ENCODE assay signal across 20 cellular contexts in genomic region chr16:671353-672131, GRCh38. TPM values are rescaled to one million over a fixed set of nuclear protein-coding genes. Genes with fewer than 3 reads are reported as not detected.
A peak's percentile ranks its signal among the peaks of the same experiment; 100 is the strongest.
DNase-seq lines count a peak whose midpoint lies in the region; ATAC-seq, FAIRE-seq and TF ChIP-seq lines count a peak whose summit lies in the region.
"Had no signal": no experiment of that assay in that cellular context is flagged by ENCODE, and none has a peak within 500 bp of the region (broad histone marks: within the 10 kb centered on the region; RNA-seq: fewer than 3 reads in every experiment).

No MANE protein-coding gene starts in this region.

- no peaks in the 10 kb centered on the region for H3K9me3 Mint-ChIP-seq in activated T-helper 1 cell treated with anti-CD3 and anti-CD28 coated beads, Interleukin-12 subunit alpha, Interleukin-12 subunit beta, Interleukin-2, Interleukin-4 antibody, amounts not matched to agents 30 ng/mL and 10 ng/mL and 1 ng/mL, durations not matched to agents 14 hours and 24 hours and 36 hours
- peaks cover 3% of the 10 kb centered on the region for H3K9me3 Mint-ChIP-seq in glutamatergic neuron (ENCODE audit: unreplicated experiment)
- H3K9me3 Mint-ChIP-seq: CD8-positive, alpha-beta T cell; HFFc6 had no signal

- H3K36me3 Mint-ChIP-seq in activated T-helper 1 cell treated with anti-CD3 and anti-CD28 coated beads, Interleukin-12 subunit alpha, Interleukin-12 subunit beta, Interleukin-2, Interleukin-4 antibody, amounts not matched to agents 30 ng/mL and 10 ng/mL and 1 ng/mL, durations not matched to agents 14 hours and 24 hours and 36 hours (ENCODE audit: low read depth): peaks cover 11% of the 10 kb centered on the region
- H3K36me3 Mint-ChIP-seq in glutamatergic neuron (ENCODE audit: unreplicated experiment): no peaks in the 10 kb centered on the region

- TF ChIP-seq RAD21 in HepG2 (CRISPR knock-in tag; IDR thresholded peaks at IDR 0.05) (no peak), Ishikawa (IDR thresholded peaks at IDR 0.05; ENCODE audit: low read depth) (no peak)

- H3K4me3 ChIP-seq in HepG2 (replicated peaks in 1 of 3; ENCODE audit: insufficient read depth in 1 of 3, low read depth in 2 of 3, low read length in 3 of 3) (no peak overlapping the region), right lobe of liver (no peak overlapping the region)
- H3K4me3 ChIP-seq: HAP-1 had no signal

- H2AFZ ChIP-seq in HepG2 (ENCODE audit: low read length): no peak overlapping the region

- FAIRE-seq in HepG2 (lab: Jason Lieb, UNC) (no peak), urothelium cell line (lab: Jason Lieb, UNC) (no peak)
- FAIRE-seq: A204.1, GM12891, GM19239, HTR-8/SVneo had no signal

- DNase-seq in HepG2 (ENCODE audit: low spot score) (no peak), right lobe of liver (no peak), NCI-H1105 (lab: John Stamatoyannopoulos, UW) (no peak), urothelium cell line (ENCODE audit: low spot score) (no peak), glutamatergic neuron (no peak)
- no peak for DNase-seq in activated T-helper 1 cell treated with anti-CD3 and anti-CD28 coated beads, Interleukin-12 subunit alpha, Interleukin-12 subunit beta, Interleukin-2, Interleukin-4 antibody, amounts not matched to agents 30 ng/mL and 10 ng/mL and 1 ng/mL, durations not matched to agents 14 hours and 24 hours and 36 hours (ENCODE audit: low spot score)
- DNase-seq: CD8-positive, alpha-beta T cell; COR-L47; DMS79; GOT3; HFFc6; KG1 had no signal

- 95% methylated on average over 24 of the region's 40 CpGs for WGBS in HepG2 (ENCODE audit: low lambda C conversion rate)
- WGBS in right lobe of liver (ENCODE audit: insufficient coverage, low coverage, low lambda C conversion rate, missing lambda C conversion rate): 55% methylated on average over 8 of the region's 40 CpGs

- H3K27ac Mint-ChIP-seq in activated T-helper 1 cell treated with anti-CD3 and anti-CD28 coated beads, Interleukin-12 subunit alpha, Interleukin-12 subunit beta, Interleukin-2, Interleukin-4 antibody, amounts not matched to agents 30 ng/mL and 10 ng/mL and 1 ng/mL, durations not matched to agents 14 hours and 24 hours and 36 hours: no peak overlapping the region
- no peak overlapping the region for H3K27ac Mint-ChIP-seq in glutamatergic neuron (ENCODE audit: unreplicated experiment)
- H3K27ac Mint-ChIP-seq: B cell; CD8-positive, alpha-beta T cell; HFFc6 had no signal

- H3K27me3 ChIP-seq in HepG2 (ENCODE audit: control insufficient read depth in 1 of 2, insufficient read depth in 2 of 2, low read length in 2 of 2) (no peaks in the 10 kb centered on the region), right lobe of liver (no peaks in the 10 kb centered on the region)

- TF ChIP-seq EP300 in HepG2 (IDR thresholded peaks at IDR 0.05; ENCODE audit: low read depth in 2 of 2, low read length in 2 of 2): no peak
- TF ChIP-seq EP300 in HepG2 (CRISPR knock-in tag; IDR thresholded peaks at IDR 0.05; ENCODE audit: borderline replicate concordance): no peak
- no peak for TF ChIP-seq EP300 in Ishikawa (IDR thresholded peaks at IDR 0.05; ENCODE audit: borderline replicate concordance)

- in situ Hi-C loops in HepG2 (cut with HindIII; ENCODE audit: extremely low pct_ligation_motif_present, low pct_unique_long_range_greater_than_20kb): no loop called here

- no peak overlapping the region for H3K27ac ChIP-seq in HepG2 (ENCODE audit: extremely low read length, insufficient read depth, low read length)
- H3K27ac ChIP-seq in right lobe of liver: no peak overlapping the region
- H3K27ac ChIP-seq: C4-2B had no signal

- peaks cover 17% of the 10 kb centered on the region for H3K79me2 ChIP-seq in HepG2 (ENCODE audit: insufficient read depth, low read length)

- H3K4me3 Mint-ChIP-seq in activated T-helper 1 cell treated with anti-CD3 and anti-CD28 coated beads, Interleukin-12 subunit alpha, Interleukin-12 subunit beta, Interleukin-2, Interleukin-4 antibody, amounts not matched to agents 30 ng/mL and 10 ng/mL and 1 ng/mL, durations not matched to agents 14 hours and 24 hours and 36 hours: peak overlapping the region; percentile 15
- H3K4me3 Mint-ChIP-seq in glutamatergic neuron (ENCODE audit: unreplicated experiment): no peak overlapping the region
- H3K4me3 Mint-ChIP-seq: B cell; CD8-positive, alpha-beta T cell; HFFc6 had no signal

- H3K4me1 Mint-ChIP-seq in activated T-helper 1 cell treated with anti-CD3 and anti-CD28 coated beads, Interleukin-12 subunit alpha, Interleukin-12 subunit beta, Interleukin-2, Interleukin-4 antibody, amounts not matched to agents 30 ng/mL and 10 ng/mL and 1 ng/mL, durations not matched to agents 14 hours and 24 hours and 36 hours (ENCODE audit: low read depth): peaks cover 4% of the 10 kb centered on the region
- H3K4me1 Mint-ChIP-seq in glutamatergic neuron (ENCODE audit: low read depth, unreplicated experiment): peaks cover 2% of the 10 kb centered on the region

- no peaks in the 10 kb centered on the region for H4K20me1 ChIP-seq in HepG2 (ENCODE audit: insufficient read depth, low read length)

- H3K27me3 Mint-ChIP-seq in activated T-helper 1 cell treated with anti-CD3 and anti-CD28 coated beads, Interleukin-12 subunit alpha, Interleukin-12 subunit beta, Interleukin-2, Interleukin-4 antibody, amounts not matched to agents 30 ng/mL and 10 ng/mL and 1 ng/mL, durations not matched to agents 14 hours and 24 hours and 36 hours (ENCODE audit: insufficient read depth): peaks cover 7% of the 10 kb centered on the region
- H3K27me3 Mint-ChIP-seq in glutamatergic neuron (ENCODE audit: unreplicated experiment): peaks cover 6% of the 10 kb centered on the region

- no peaks in the 10 kb centered on the region for H3K9me3 ChIP-seq in HepG2 (ENCODE audit: low read length)
- no peaks in the 10 kb centered on the region for H3K9me3 ChIP-seq in right lobe of liver
- H3K9me3 ChIP-seq: HAP-1 had no signal

- intact Hi-C loops in HepG2 (cut with micrococcal nuclease; ENCODE audit: unreplicated experiment) (no loop called here), right lobe of liver (cut with DNase I) (no loop called here)
- intact Hi-C loops in activated T-helper 1 cell treated with anti-CD3 and anti-CD28 coated beads, Interleukin-12 subunit alpha, Interleukin-12 subunit beta, Interleukin-2, Interleukin-4 antibody, amounts not matched to agents 30 ng/mL and 10 ng/mL and 1 ng/mL, durations not matched to agents 14 hours and 24 hours and 36 hours (cut with micrococcal nuclease): no loop called here

- H3K36me3 ChIP-seq in HepG2 (replicated peaks in 1 of 2; ENCODE audit: control insufficient read depth in 1 of 2, insufficient read depth in 2 of 2, low read length in 2 of 2): peaks cover 22 to 42% of the 10 kb centered on the region in 2 experiments; a peak in 4 of 5 replicates
- H3K36me3 ChIP-seq in right lobe of liver: peaks cover 0 to 43% (median 15%) of the 10 kb centered on the region in 4 donors

- no TSS peak for BruUV-seq in HepG2 (replicated peaks; lab: Mats Ljungman, UMichigan)

- CTCF ChIA-PET in HepG2 (lab: Yijun Ruan, JAX; ENCODE audit: low intra/inter-chr PET ratio, low total read pairs): no interaction called here

- POLR2A ChIA-PET in HepG2 (lab: Yijun Ruan, JAX): interaction anchor here (0.6 to 0.9 kb wide), 2 partner anchors 24 to 35 kb away, joined by 3 read pairs; partner anchors contain the start of gene METTL26

- TF ChIP-seq CTCF in HepG2 (CRISPR knock-in tag; IDR thresholded peaks at IDR 0.05) (no peak), right lobe of liver (IDR thresholded peaks at IDR 0.05) (no peak), glutamatergic neuron (IDR thresholded peaks at IDR 0.05; ENCODE audit: partially characterized antibody, unreplicated experiment) (no peak)

- H3K4me1 ChIP-seq in HepG2 (ENCODE audit: insufficient read depth, low read length) (peaks cover 36% of the 10 kb centered on the region), right lobe of liver (peaks cover 0 to 15% (median 3%) of the 10 kb centered on the region in 4 donors)

- H3K9ac ChIP-seq in HepG2 (ENCODE audit: insufficient read depth, low read depth, low read length): no peak overlapping the region

- ATAC-seq in HepG2: no peak
- no peak for ATAC-seq in right lobe of liver
- ATAC-seq: CD8-positive, alpha-beta T cell had no signal

- no peak for TF ChIP-seq POLR2A in HepG2 (IDR thresholded peaks at IDR 0.05; ENCODE audit: insufficient read depth in 1 of 2, low read depth in 2 of 2, low read length in 2 of 2)
- TF ChIP-seq POLR2A in right lobe of liver (IDR thresholded peaks at IDR 0.05): no peak

- no peak overlapping the region for H3K4me2 ChIP-seq in HepG2 (ENCODE audit: low read depth, low read length)

RNA-seq across cellular contexts. Expression of gene RHOT2, which starts 3.6 kb away (rescaled TPM):
- 34.1 and 63.6 TPM in 2 replicates for total RNA-seq in HepG2 (2016; rRNA removed; fragmentation: Illumina TruSeq; extraction: Trizol)
- total RNA-seq in HepG2 (2016; cell fraction: cytosol; rRNA removed; fragmentation: Illumina TruSeq; extraction: Trizol; ENCODE audit: low read depth): 17.1 and 18.2 TPM in 2 replicates
- 29.4 and 68.9 TPM in 2 replicates for total RNA-seq in HepG2 (2016; cell fraction: insoluble cytoplasmic fraction; rRNA removed; fragmentation: Illumina TruSeq; extraction: Trizol)
- total RNA-seq in HepG2 (2016; cell fraction: membrane; rRNA removed; fragmentation: Illumina TruSeq; extraction: Trizol): 23.2 and 28.4 TPM in 2 replicates
- 78.3 and 79.1 TPM in 2 replicates for total RNA-seq in HepG2 (2016; cell fraction: nucleus; rRNA removed; fragmentation: Illumina TruSeq; extraction: Trizol)
- polyA plus RNA-seq in HepG2 (2011; rRNA removed): 76.9 and 104 TPM in 2 replicates
- polyA plus RNA-seq in HepG2 (2011; cell fraction: cytosol; rRNA removed): 24.1 and 52.3 TPM in 2 replicates
- 959 and 1,318 TPM in 2 replicates for polyA plus RNA-seq in HepG2 (2011; cell fraction: nucleus; rRNA removed)
- polyA plus RNA-seq in HepG2 (2012): 36.6 and 59.1 TPM in 2 replicates
- polyA plus RNA-seq in HepG2 (2016; cell fraction: cytosol; fragmentation: Illumina TruSeq; extraction: Trizol; ENCODE audit: low read depth): 14.1 and 16.7 TPM in 2 replicates
- polyA plus RNA-seq in HepG2 (2016; cell fraction: insoluble cytoplasmic fraction; fragmentation: Illumina TruSeq; extraction: Trizol; ENCODE audit: low read depth): 34.3 and 41.8 TPM in 2 replicates
- 19.1 and 22.6 TPM in 2 replicates for polyA plus RNA-seq in HepG2 (2016; cell fraction: membrane; fragmentation: Illumina TruSeq; extraction: Trizol; ENCODE audit: low read depth)
- polyA plus RNA-seq in HepG2 (2016; cell fraction: nucleus; fragmentation: Illumina TruSeq; extraction: Trizol; ENCODE audit: insufficient read depth, low read depth): 215 and 253 TPM in 2 replicates
- polyA minus RNA-seq in HepG2 (2011; rRNA and poly(A)+ RNA removed; ENCODE audit: low replicate concordance): 36.6 and 76.1 TPM in 2 replicates
- polyA minus RNA-seq in HepG2 (2011; cell fraction: cytosol; rRNA and poly(A)+ RNA removed): 23.0 and 32.0 TPM in 2 replicates
- polyA minus RNA-seq in HepG2 (2011; cell fraction: nucleus; rRNA and poly(A)+ RNA removed): 71.6 and 76.3 TPM in 2 replicates
- total RNA-seq in right lobe of liver: 10 to 100 TPM; 28.5 to 44.8 (median 40.3) TPM
- total RNA-seq in activated T-helper 1 cell treated with anti-CD3 and anti-CD28 coated beads, Interleukin-12 subunit alpha, Interleukin-12 subunit beta, Interleukin-2, Interleukin-4 antibody, amounts not matched to agents 30 ng/mL and 10 ng/mL and 1 ng/mL, durations not matched to agents 14 hours and 24 hours and 36 hours: 165 and 177 TPM in 2 replicates
- 208 TPM for total RNA-seq in glutamatergic neuron (ENCODE audit: unreplicated experiment)

RNA-seq across cellular contexts. Expression of gene RHBDL1, which starts 3.9 kb away (rescaled TPM):
- 0.87 and 1.8 TPM in 2 replicates for total RNA-seq in HepG2 (2016; rRNA removed; fragmentation: Illumina TruSeq; extraction: Trizol)
- 0.79 and 0.81 TPM in 2 replicates for total RNA-seq in HepG2 (2016; cell fraction: cytosol; rRNA removed; fragmentation: Illumina TruSeq; extraction: Trizol; ENCODE audit: low read depth)
- 0.74 and 2.3 TPM in 2 replicates for total RNA-seq in HepG2 (2016; cell fraction: insoluble cytoplasmic fraction; rRNA removed; fragmentation: Illumina TruSeq; extraction: Trizol)
- 0.45 and 1.1 TPM in 2 replicates for total RNA-seq in HepG2 (2016; cell fraction: membrane; rRNA removed; fragmentation: Illumina TruSeq; extraction: Trizol)
- 2.0 and 3.2 TPM in 2 replicates for total RNA-seq in HepG2 (2016; cell fraction: nucleus; rRNA removed; fragmentation: Illumina TruSeq; extraction: Trizol)
- polyA plus RNA-seq in HepG2 (2011; rRNA removed): 3.8 and 5.3 TPM in 2 replicates
- 1.8 and 3.5 TPM in 2 replicates for polyA plus RNA-seq in HepG2 (2011; cell fraction: cytosol; rRNA removed)
- polyA plus RNA-seq in HepG2 (2011; cell fraction: nucleus; rRNA removed): 77.4 and 90.6 TPM in 2 replicates
- 1.8 and 3.6 TPM in 2 replicates for polyA plus RNA-seq in HepG2 (2012)
- 0.59 and 0.78 TPM in 2 replicates for polyA plus RNA-seq in HepG2 (2016; cell fraction: cytosol; fragmentation: Illumina TruSeq; extraction: Trizol; ENCODE audit: low read depth)
- 0.68 and 0.70 TPM in 2 replicates for polyA plus RNA-seq in HepG2 (2016; cell fraction: insoluble cytoplasmic fraction; fragmentation: Illumina TruSeq; extraction: Trizol; ENCODE audit: low read depth)
- 0.38 and 0.56 TPM in 2 replicates for polyA plus RNA-seq in HepG2 (2016; cell fraction: membrane; fragmentation: Illumina TruSeq; extraction: Trizol; ENCODE audit: low read depth)
- polyA plus RNA-seq in HepG2 (2016; cell fraction: nucleus; fragmentation: Illumina TruSeq; extraction: Trizol; ENCODE audit: insufficient read depth, low read depth): 6.7 and 9.7 TPM in 2 replicates
- 1.4 and 3.1 TPM in 2 replicates for polyA minus RNA-seq in HepG2 (2011; rRNA and poly(A)+ RNA removed; ENCODE audit: low replicate concordance)
- 0.70 and 0.99 TPM in 2 replicates for polyA minus RNA-seq in HepG2 (2011; cell fraction: cytosol; rRNA and poly(A)+ RNA removed)
- 3.9 and 4.6 TPM in 2 replicates for polyA minus RNA-seq in HepG2 (2011; cell fraction: nucleus; rRNA and poly(A)+ RNA removed)
- 1 to 10 TPM in 1 of 6 experiments, under 1 TPM in 5; 0.37 to 1.1 (median 0.60) TPM for total RNA-seq in right lobe of liver
- total RNA-seq in activated T-helper 1 cell treated with anti-CD3 and anti-CD28 coated beads, Interleukin-12 subunit alpha, Interleukin-12 subunit beta, Interleukin-2, Interleukin-4 antibody, amounts not matched to agents 30 ng/mL and 10 ng/mL and 1 ng/mL, durations not matched to agents 14 hours and 24 hours and 36 hours: 0.71 and 1.1 TPM in 2 replicates
- total RNA-seq in glutamatergic neuron (ENCODE audit: unreplicated experiment): 8.2 TPM

RNA-seq across cellular contexts. Expression of gene STUB1, which starts 8.7 kb away (rescaled TPM):
- total RNA-seq in HepG2 (2016; rRNA removed; fragmentation: Illumina TruSeq; extraction: Trizol): 78.2 and 79.9 TPM in 2 replicates
- total RNA-seq in HepG2 (2016; cell fraction: cytosol; rRNA removed; fragmentation: Illumina TruSeq; extraction: Trizol; ENCODE audit: low read depth): 125 and 168 TPM in 2 replicates
- total RNA-seq in HepG2 (2016; cell fraction: insoluble cytoplasmic fraction; rRNA removed; fragmentation: Illumina TruSeq; extraction: Trizol): 64.5 and 82.1 TPM in 2 replicates
- 131 and 166 TPM in 2 replicates for total RNA-seq in HepG2 (2016; cell fraction: membrane; rRNA removed; fragmentation: Illumina TruSeq; extraction: Trizol)
- 43.4 and 46.1 TPM in 2 replicates for total RNA-seq in HepG2 (2016; cell fraction: nucleus; rRNA removed; fragmentation: Illumina TruSeq; extraction: Trizol)
- 52.9 and 59.6 TPM in 2 replicates for polyA plus RNA-seq in HepG2 (2011; rRNA removed)
- 46.6 and 58.6 TPM in 2 replicates for polyA plus RNA-seq in HepG2 (2011; cell fraction: cytosol; rRNA removed)
- 79.7 and 81.3 TPM in 2 replicates for polyA plus RNA-seq in HepG2 (2011; cell fraction: nucleus; rRNA removed)
- polyA plus RNA-seq in HepG2 (2012): 27.7 and 37.3 TPM in 2 replicates
- polyA plus RNA-seq in HepG2 (2016; cell fraction: cytosol; fragmentation: Illumina TruSeq; extraction: Trizol; ENCODE audit: low read depth): 114 and 130 TPM in 2 replicates
- 75.6 and 85.1 TPM in 2 replicates for polyA plus RNA-seq in HepG2 (2016; cell fraction: insoluble cytoplasmic fraction; fragmentation: Illumina TruSeq; extraction: Trizol; ENCODE audit: low read depth)
- polyA plus RNA-seq in HepG2 (2016; cell fraction: membrane; fragmentation: Illumina TruSeq; extraction: Trizol; ENCODE audit: low read depth): 124 and 138 TPM in 2 replicates
- 73.2 and 92.9 TPM in 2 replicates for polyA plus RNA-seq in HepG2 (2016; cell fraction: nucleus; fragmentation: Illumina TruSeq; extraction: Trizol; ENCODE audit: insufficient read depth, low read depth)
- 32.3 and 38.9 TPM in 2 replicates for polyA minus RNA-seq in HepG2 (2011; rRNA and poly(A)+ RNA removed; ENCODE audit: low replicate concordance)
- 6.7 and 10.7 TPM in 2 replicates for polyA minus RNA-seq in HepG2 (2011; cell fraction: cytosol; rRNA and poly(A)+ RNA removed)
- 18.6 and 20.1 TPM in 2 replicates for polyA minus RNA-seq in HepG2 (2011; cell fraction: nucleus; rRNA and poly(A)+ RNA removed)
- 10 to 100 TPM; 37.3 to 69.6 (median 54.3) TPM for total RNA-seq in right lobe of liver
- 94.0 and 95.4 TPM in 2 replicates for total RNA-seq in activated T-helper 1 cell treated with anti-CD3 and anti-CD28 coated beads, Interleukin-12 subunit alpha, Interleukin-12 subunit beta, Interleukin-2, Interleukin-4 antibody, amounts not matched to agents 30 ng/mL and 10 ng/mL and 1 ng/mL, durations not matched to agents 14 hours and 24 hours and 36 hours
- total RNA-seq in glutamatergic neuron (ENCODE audit: unreplicated experiment): 78.3 TPM

RNA-seq across cellular contexts. Expression of gene JMJD8, which starts 12.6 kb away (rescaled TPM):
- total RNA-seq in HepG2 (2016; rRNA removed; fragmentation: Illumina TruSeq; extraction: Trizol): 0.55 and 2.6 TPM in 2 replicates
- total RNA-seq in HepG2 (2016; cell fraction: cytosol; rRNA removed; fragmentation: Illumina TruSeq; extraction: Trizol; ENCODE audit: low read depth): 0.40 and 0.88 TPM in 2 replicates
- total RNA-seq in HepG2 (2016; cell fraction: insoluble cytoplasmic fraction; rRNA removed; fragmentation: Illumina TruSeq; extraction: Trizol): 0.77 and 3.8 TPM in 2 replicates
- total RNA-seq in HepG2 (2016; cell fraction: membrane; rRNA removed; fragmentation: Illumina TruSeq; extraction: Trizol): 1.2 and 1.4 TPM in 2 replicates
- 5.1 and 7.1 TPM in 2 replicates for total RNA-seq in HepG2 (2016; cell fraction: nucleus; rRNA removed; fragmentation: Illumina TruSeq; extraction: Trizol)
- polyA plus RNA-seq in HepG2 (2011; rRNA removed): 11.8 and 17.3 TPM in 2 replicates
- 4.0 and 8.1 TPM in 2 replicates for polyA plus RNA-seq in HepG2 (2011; cell fraction: cytosol; rRNA removed)
- polyA plus RNA-seq in HepG2 (2011; cell fraction: nucleus; rRNA removed): 157 and 173 TPM in 2 replicates
- 6.9 and 9.3 TPM in 2 replicates for polyA plus RNA-seq in HepG2 (2012)
- polyA plus RNA-seq in HepG2 (2016; cell fraction: cytosol; fragmentation: Illumina TruSeq; extraction: Trizol; ENCODE audit: low read depth): 0.87 and 1.2 TPM in 2 replicates
- 1.8 and 2.0 TPM in 2 replicates for polyA plus RNA-seq in HepG2 (2016; cell fraction: insoluble cytoplasmic fraction; fragmentation: Illumina TruSeq; extraction: Trizol; ENCODE audit: low read depth)
- polyA plus RNA-seq in HepG2 (2016; cell fraction: membrane; fragmentation: Illumina TruSeq; extraction: Trizol; ENCODE audit: low read depth): 1.7 TPM in 2 replicates
- 33.6 and 33.9 TPM in 2 replicates for polyA plus RNA-seq in HepG2 (2016; cell fraction: nucleus; fragmentation: Illumina TruSeq; extraction: Trizol; ENCODE audit: insufficient read depth, low read depth)
- 2.1 and 48.1 TPM in 2 replicates for polyA minus RNA-seq in HepG2 (2011; rRNA and poly(A)+ RNA removed; ENCODE audit: low replicate concordance)
- 1.9 and 3.5 TPM in 2 replicates for polyA minus RNA-seq in HepG2 (2011; cell fraction: cytosol; rRNA and poly(A)+ RNA removed)
- polyA minus RNA-seq in HepG2 (2011; cell fraction: nucleus; rRNA and poly(A)+ RNA removed): 6.3 and 7.6 TPM in 2 replicates
- 10 to 100 TPM; 26.9 to 68.1 (median 36.9) TPM for total RNA-seq in right lobe of liver
- total RNA-seq in activated T-helper 1 cell treated with anti-CD3 and anti-CD28 coated beads, Interleukin-12 subunit alpha, Interleukin-12 subunit beta, Interleukin-2, Interleukin-4 antibody, amounts not matched to agents 30 ng/mL and 10 ng/mL and 1 ng/mL, durations not matched to agents 14 hours and 24 hours and 36 hours: 63.4 and 71.4 TPM in 2 replicates
- 26.1 TPM for total RNA-seq in glutamatergic neuron (ENCODE audit: unreplicated experiment)

RNA-seq across cellular contexts. Expression of gene WDR24, which starts 18.7 kb away (rescaled TPM):
- total RNA-seq in HepG2 (2016; rRNA removed; fragmentation: Illumina TruSeq; extraction: Trizol) (1.4 and 3.8 TPM in 2 replicates), right lobe of liver (10 to 100 TPM in 1 of 6 experiments, 1 to 10 TPM in 5; 5.5 to 11.7 (median 9.7) TPM), glutamatergic neuron (ENCODE audit: unreplicated experiment) (19.9 TPM)
- total RNA-seq in HepG2 (2016; cell fraction: cytosol; rRNA removed; fragmentation: Illumina TruSeq; extraction: Trizol; ENCODE audit: low read depth): 0.35 and 0.40 TPM in 2 replicates
- 1.2 and 4.3 TPM in 2 replicates for total RNA-seq in HepG2 (2016; cell fraction: insoluble cytoplasmic fraction; rRNA removed; fragmentation: Illumina TruSeq; extraction: Trizol)
- 0.83 and 1.7 TPM in 2 replicates for total RNA-seq in HepG2 (2016; cell fraction: membrane; rRNA removed; fragmentation: Illumina TruSeq; extraction: Trizol)
- 6.4 and 7.9 TPM in 2 replicates for total RNA-seq in HepG2 (2016; cell fraction: nucleus; rRNA removed; fragmentation: Illumina TruSeq; extraction: Trizol)
- 4.5 and 8.3 TPM in 2 replicates for polyA plus RNA-seq in HepG2 (2011; rRNA removed)
- 1.3 and 1.9 TPM in 2 replicates for polyA plus RNA-seq in HepG2 (2011; cell fraction: cytosol; rRNA removed)
- 117 and 130 TPM in 2 replicates for polyA plus RNA-seq in HepG2 (2011; cell fraction: nucleus; rRNA removed)
- 4.1 and 6.2 TPM in 2 replicates for polyA plus RNA-seq in HepG2 (2012)
- 0.34 and 0.43 TPM in 2 replicates for polyA plus RNA-seq in HepG2 (2016; cell fraction: cytosol; fragmentation: Illumina TruSeq; extraction: Trizol; ENCODE audit: low read depth)
- polyA plus RNA-seq in HepG2 (2016; cell fraction: insoluble cytoplasmic fraction; fragmentation: Illumina TruSeq; extraction: Trizol; ENCODE audit: low read depth): 0.93 and 2.0 TPM in 2 replicates
- polyA plus RNA-seq in HepG2 (2016; cell fraction: membrane; fragmentation: Illumina TruSeq; extraction: Trizol; ENCODE audit: low read depth): 0.53 and 0.66 TPM in 2 replicates
- polyA plus RNA-seq in HepG2 (2016; cell fraction: nucleus; fragmentation: Illumina TruSeq; extraction: Trizol; ENCODE audit: insufficient read depth, low read depth): 17.5 and 18.7 TPM in 2 replicates
- 9.5 and 10.1 TPM in 2 replicates for polyA minus RNA-seq in HepG2 (2011; rRNA and poly(A)+ RNA removed; ENCODE audit: low replicate concordance)
- 1.4 and 1.5 TPM in 2 replicates for polyA minus RNA-seq in HepG2 (2011; cell fraction: cytosol; rRNA and poly(A)+ RNA removed)
- polyA minus RNA-seq in HepG2 (2011; cell fraction: nucleus; rRNA and poly(A)+ RNA removed): 13.9 and 15.6 TPM in 2 replicates
- 21.6 and 22.1 TPM in 2 replicates for total RNA-seq in activated T-helper 1 cell treated with anti-CD3 and anti-CD28 coated beads, Interleukin-12 subunit alpha, Interleukin-12 subunit beta, Interleukin-2, Interleukin-4 antibody, amounts not matched to agents 30 ng/mL and 10 ng/mL and 1 ng/mL, durations not matched to agents 14 hours and 24 hours and 36 hours
